8 cellular contexts compared by ENCODE assay signal in genomic region chr16:2022723-2023097, GRCh38. TPM values are rescaled to one million over a fixed set of nuclear protein-coding genes. Genes with fewer than 3 reads are reported as not detected.
DNase-seq lines count a peak whose midpoint lies in the region; ATAC-seq and TF ChIP-seq lines count a peak whose summit lies in the region.

No MANE protein-coding gene starts in this region.

- no peaks in the 10 kb centered on the region for H3K79me2 ChIP-seq in ACC112 (ENCODE audit: control insufficient read depth, insufficient read depth, low read length, unreplicated experiment)

- H3K4me3 ChIP-seq in ACC112 (ENCODE audit: low read depth, low read length) (peak overlapping the region; percentile 59), epithelial cell of esophagus (ENCODE audit: low read length) (no peak overlapping the region), neuron (ENCODE audit: low read length) (peak overlapping the region; percentile 37)

- H2AFZ ChIP-seq in ACC112 (ENCODE audit: low read length, unreplicated experiment), result peak overlapping the region; percentile 83
- H2AFZ ChIP-seq in neuron (ENCODE audit: low read depth, low read length), result peak overlapping the region; percentile 82

- peaks cover under 1% of the 10 kb centered on the region for H3K9me3 ChIP-seq in neuron (ENCODE audit: low read length)

- H3K27me3 ChIP-seq in ACC112 (ENCODE audit: insufficient read depth, low read length) (peaks cover 16% of the 10 kb centered on the region), neuron (ENCODE audit: insufficient read depth, low read length) (peaks cover 53% of the 10 kb centered on the region)

- TF ChIP-seq CTCF in epithelial cell of esophagus (IDR thresholded peaks at IDR 0.05; ENCODE audit: insufficient read depth, low read depth, low read length, missing control alignments), result no peak

- ATAC-seq in GM19351 (IDR thresholded peaks at IDR 0.05; ENCODE audit: unreplicated experiment), result peak; percentile 22

- H3K4me1 ChIP-seq in ACC112 (ENCODE audit: control insufficient read depth, insufficient read depth, low read length, unreplicated experiment) (peaks cover 4% of the 10 kb centered on the region), neuron (ENCODE audit: insufficient read depth, low read length) (peaks cover 26% of the 10 kb centered on the region)

- no peak overlapping the region for H3K27ac ChIP-seq in ACC112 (ENCODE audit: low read depth, low read length)

- DNase-seq in SK-N-DZ (ENCODE audit: low spot score) (peak; percentile 72), epithelial cell of esophagus (ENCODE audit: low read depth) (peak; percentile 34), cerebellum (ENCODE audit: low spot score) (no peak), occipital lobe (lab: John Stamatoyannopoulos, UW) (no peak), NAMALWA (ENCODE audit: low spot score) (no peak)

- H3K36me3 ChIP-seq in ACC112 (ENCODE audit: insufficient read depth, low read length) (no peaks in the 10 kb centered on the region), neuron (ENCODE audit: insufficient read depth, low read length) (no peaks in the 10 kb centered on the region)

RNA-seq across cellular contexts. Expression of gene NPW, which starts 3.1 kb away (rescaled TPM):
- 5.3 and 14.5 TPM in 2 replicates for polyA plus RNA-seq in SK-N-DZ (2014; cell fraction: cytosol; rRNA removed)
- polyA plus RNA-seq in SK-N-DZ (2014; cell fraction: nucleus; rRNA removed), result 5.5 and 6.6 TPM in 2 replicates
- total RNA-seq in cerebellum (not detected), occipital lobe (not detected)

RNA-seq across cellular contexts. Expression of gene NHERF2, which starts 4.0 kb away (rescaled TPM):
- polyA plus RNA-seq in SK-N-DZ (2014; cell fraction: cytosol; rRNA removed), result 18.5 and 18.9 TPM in 2 replicates
- polyA plus RNA-seq in SK-N-DZ (2014; cell fraction: nucleus; rRNA removed), result 7.9 and 13.0 TPM in 2 replicates
- total RNA-seq in cerebellum (7.3 TPM), occipital lobe (9.8 TPM)

RNA-seq across cellular contexts. Expression of gene ZNF598, which starts 13.1 kb away (rescaled TPM):
- 54.0 and 59.4 TPM in 2 replicates for polyA plus RNA-seq in SK-N-DZ (2014; cell fraction: cytosol; rRNA removed)
- 160 and 226 TPM in 2 replicates for polyA plus RNA-seq in SK-N-DZ (2014; cell fraction: nucleus; rRNA removed)
- total RNA-seq in cerebellum (8.6 TPM), occipital lobe (5.5 TPM)

RNA-seq across cellular contexts. Expression of gene NTHL1, which starts 24.9 kb away (rescaled TPM):
- 120 and 139 TPM in 2 replicates for polyA plus RNA-seq in SK-N-DZ (2014; cell fraction: cytosol; rRNA removed)
- polyA plus RNA-seq in SK-N-DZ (2014; cell fraction: nucleus; rRNA removed), result 97.5 and 128 TPM in 2 replicates
- total RNA-seq in cerebellum (14.9 TPM), occipital lobe (20.3 TPM)

RNA-seq across cellular contexts. Expression of gene TSC2, which starts 25.1 kb away (rescaled TPM):
- 67.3 and 83.0 TPM in 2 replicates for polyA plus RNA-seq in SK-N-DZ (2014; cell fraction: cytosol; rRNA removed)
- 212 and 315 TPM in 2 replicates for polyA plus RNA-seq in SK-N-DZ (2014; cell fraction: nucleus; rRNA removed)
- total RNA-seq in cerebellum, result 85.0 TPM
- 47.3 TPM for total RNA-seq in occipital lobe

Comparison
In these comparisons a context has a peak if more than half of its experiments do, and no peak if none do; other contexts are left out.
1. DNase-seq: peak in SK-N-DZ (single experiment) and epithelial cell of esophagus (single experiment); none in cerebellum (single experiment), occipital lobe (single experiment) and NAMALWA (single experiment).